In genomic region chr2:39181297-39181696, GRCh38 we compare ENCODE assay signal across 30 cellular contexts.
"Had no signal": no experiment of that assay in that cellular context is flagged by ENCODE, and none has a peak within 500 bp of the region (broad histone marks: within the 10 kb centered on the region; RNA-seq: fewer than 3 reads in every experiment).

No MANE protein-coding gene starts in this region.

- H3K27ac ChIP-seq: brain microvascular endothelial cell, esophagus muscularis mucosa, gastroesophageal sphincter had no signal

- ATAC-seq: activated naive CD4-positive, alpha-beta T cell treated with anti-CD3 and anti-CD28 coated beads, Interleukin-2, amount 50 U/mL, for 72 hours; activated T-cell treated with anti-CD3 and anti-CD28 coated beads, Interleukin-2, amount 50 U/mL, for 72 hours; effector memory CD8-positive, alpha-beta T cell; gastroesophageal sphincter; T-helper 17 cell had no signal

- H3K27me3 ChIP-seq: brain microvascular endothelial cell, esophagus muscularis mucosa, gastroesophageal sphincter had no signal

- H3K4me3 ChIP-seq: esophagus muscularis mucosa, gastroesophageal sphincter had no signal

- H3K36me3 ChIP-seq: brain microvascular endothelial cell, esophagus muscularis mucosa, gastroesophageal sphincter had no signal

- DNase-seq: activated CD4-positive, alpha-beta memory T cell treated with anti-CD3 and anti-CD28 coated beads, Interleukin-2, amount 10 ng/mL, durations not matched to agents 7 days and 5 days; activated CD4-positive, alpha-beta T cell treated with anti-CD3 and anti-CD28 coated beads for 1 hour; activated CD4-positive, alpha-beta T cell treated with anti-CD3 and anti-CD28 coated beads for 4 hours; activated CD4-positive, alpha-beta T cell treated with anti-CD3 and anti-CD28 coated beads, Interleukin-2, amount 10 ng/mL, durations not matched to agents 7 days and 5 days; activated CD4-positive, alpha-beta T cell treated with anti-CD3 and anti-CD28 coated beads, Interleukin-2, amount 50 U/mL, for 4 hours; activated CD8-positive, alpha-beta memory T cell treated with anti-CD3 and anti-CD28 coated beads, Interleukin-2, amount 50 U/mL, for 48 hours; activated gamma-delta T cell; activated naive CD4-positive, alpha-beta T cell; activated naive CD4-positive, alpha-beta T cell treated with anti-CD3 and anti-CD28 coated beads, Interleukin-2, amount 10 ng/mL, durations not matched to agents 7 days and 5 days; activated naive CD8-positive, alpha-beta T cell treated with anti-CD3 and anti-CD28 coated beads, Interleukin-2, amount 10 ng/mL, durations not matched to agents 7 days and 5 days; activated T-cell treated with anti-CD3 and anti-CD28 coated beads for 4 hours; activated T-cell treated with anti-CD3 and anti-CD28 coated beads, Interleukin-2, amount 50 U/mL, for 24 hours; activated T-cell treated with anti-CD3 and anti-CD28 coated beads, Interleukin-2, amount 50 U/mL, for 72 hours; amniotic stem cell; anterior cingulate cortex; brain microvascular endothelial cell; cortex of kidney; dermis blood vessel endothelial cell; effector CD4-positive, alpha-beta T cell; effector memory CD8-positive, alpha-beta T cell; erythroblast; foreskin melanocyte; T-helper 1 cell; T-helper 17 cell had no signal

- H3K4me1 ChIP-seq: esophagus muscularis mucosa, gastroesophageal sphincter had no signal

- H3K9me3 ChIP-seq: esophagus muscularis mucosa, gastroesophageal sphincter had no signal

- FAIRE-seq: astrocyte, bronchial epithelial cell, colon had no signal
